ENCODE assay signal across 12 cellular contexts in the genomic region with DNA sequence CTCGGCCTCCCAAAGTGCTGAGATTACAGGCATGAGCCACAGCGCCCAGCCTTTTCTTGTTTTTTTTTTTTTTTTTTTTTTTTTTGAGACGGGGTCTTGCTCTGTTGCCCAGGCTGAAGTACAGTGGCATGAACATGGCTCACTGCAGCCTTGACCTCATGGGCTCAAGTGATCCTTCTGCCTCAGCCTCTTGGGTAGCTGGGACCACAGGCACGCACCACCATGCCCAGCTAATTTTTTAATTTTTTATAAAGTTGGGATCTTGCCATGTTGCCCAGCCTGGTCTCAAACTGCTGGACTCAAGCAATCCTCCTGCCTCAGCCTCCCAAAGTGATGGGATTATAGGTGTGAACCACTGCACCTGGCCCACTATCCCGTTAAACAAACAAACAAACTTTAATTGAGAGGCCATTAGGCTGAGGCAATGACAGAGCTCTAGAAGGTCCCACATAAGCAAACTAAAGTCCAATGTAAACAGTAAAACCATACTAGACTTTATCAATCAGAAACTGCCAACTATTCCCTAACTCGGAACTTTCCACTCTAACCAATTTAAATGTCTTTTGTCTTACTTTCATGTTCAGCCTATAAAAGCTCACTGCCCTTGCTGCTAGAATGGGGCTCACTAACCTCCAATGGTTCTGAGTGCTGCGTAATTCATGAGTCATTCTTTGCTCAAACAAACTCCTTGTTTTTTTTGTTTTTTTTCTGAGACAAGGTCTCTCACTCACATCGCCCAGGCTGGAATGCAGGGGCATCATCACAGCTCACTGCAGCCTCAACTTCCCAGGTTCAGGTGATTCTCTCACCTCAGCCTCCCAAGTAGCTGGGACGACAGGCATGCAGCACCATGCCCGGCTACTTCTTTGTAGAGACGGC. TPM values are rescaled to one million over a fixed set of nuclear protein-coding genes. Genes with fewer than 3 reads are reported as not detected.
DNase-seq lines count a peak whose midpoint lies in the region; ATAC-seq and TF ChIP-seq lines count a peak whose summit lies in the region.
"Had no signal": no experiment of that assay in that cellular context is flagged by ENCODE, and none has a peak within 500 bp of the region (broad histone marks: within the 10 kb centered on the region; RNA-seq: fewer than 3 reads in every experiment).

No MANE protein-coding gene starts in this region.

- DNase-seq in HCEC 1CT, result peak; percentile 90
- peak; percentile 50 for DNase-seq in SW480 (ENCODE audit: low spot score)
- peak; percentile 86 for DNase-seq in fibroblast of the aortic adventitia (ENCODE audit: low read depth)
- DNase-seq in smooth muscle cell of the brain vasculature (ENCODE audit: low read depth, low spot score), result peak; percentile 68
- no peak for DNase-seq in stimulated activated naive CD4-positive, alpha-beta T cell treated with Interleukin-2 at 50 U/mL for 16 hours (lab: John Stamatoyannopoulos, UW)
- no peak for DNase-seq in cerebellum (ENCODE audit: low spot score)
- DNase-seq in activated T-cell treated with anti-CD3 and anti-CD28 coated beads, Interleukin-2, amount 50 U/mL, for 1 hour, result no peak
- DNase-seq: activated CD4-positive, alpha-beta T cell treated with anti-CD3 and anti-CD28 coated beads, Interleukin-2, amount 50 U/mL, for 4 hours; caudate nucleus; NCI-H1694; SJCRH30 had no signal

- no peak for TF ChIP-seq CTCF in fibroblast of the aortic adventitia (IDR thresholded peaks at IDR 0.05; ENCODE audit: insufficient read depth, low read length)

- ATAC-seq in HG03378 (IDR thresholded peaks at IDR 0.05; ENCODE audit: unreplicated experiment), result no peak

- H3K4me3 ChIP-seq in fibroblast of the aortic adventitia (ENCODE audit: low read depth, low read length), result no peak overlapping the region
- H3K4me3 ChIP-seq: SJCRH30 had no signal

RNA-seq across cellular contexts. Expression of a gene that starts 1.9 kb away (rescaled TPM):
- total RNA-seq in fibroblast of the aortic adventitia (ENCODE audit: low replicate concordance) (20.2 and 31.3 TPM in 2 replicates), cerebellum (16.2 TPM)

RNA-seq across cellular contexts. Expression of a gene that starts 17.2 kb away (rescaled TPM):
- total RNA-seq in fibroblast of the aortic adventitia (ENCODE audit: low replicate concordance) (2.3 and 20.4 TPM in 2 replicates), cerebellum (4.4 TPM)

RNA-seq across cellular contexts. Expression of a gene that starts 55.9 kb away (rescaled TPM):
- total RNA-seq in fibroblast of the aortic adventitia (ENCODE audit: low replicate concordance) (44.9 and 48.1 TPM in 2 replicates), cerebellum (35.2 TPM)

RNA-seq across cellular contexts. Expression of a gene that starts 56.1 kb away (rescaled TPM):
- total RNA-seq in fibroblast of the aortic adventitia (ENCODE audit: low replicate concordance), result 74.7 and 131 TPM in 2 replicates
- total RNA-seq in cerebellum, result 53.4 TPM

Comparison
In these comparisons a context has a peak if more than half of its experiments do, and no peak if none do; other contexts are left out.
1. DNase-seq: peak in HCEC 1CT (single experiment), SW480 (single experiment), fibroblast of the aortic adventitia (single experiment) and smooth muscle cell of the brain vasculature (single experiment); none in stimulated activated naive CD4-positive, alpha-beta T cell treated with Interleukin-2 at 50 U/mL for 16 hours (single experiment), cerebellum (single experiment) and activated T-cell treated with anti-CD3 and anti-CD28 coated beads, Interleukin-2, amount 50 U/mL, for 1 hour (single experiment).